Comparison of ENCODE assay signal across 8 cellular contexts in genomic region chr10:37976091-37976879, GRCh38. TPM values are rescaled to one million over a fixed set of nuclear protein-coding genes. Genes with fewer than 3 reads are reported as not detected.
DNase-seq lines count a peak whose midpoint lies in the region; ATAC-seq and TF ChIP-seq lines count a peak whose summit lies in the region.

Gene ZNF25 (minus strand): TSS chr10:37976647. CDS start chr10:37971722, 4,925 bp downstream.

- peak; percentile 93 for ATAC-seq in GM21529 (IDR thresholded peaks at IDR 0.05; ENCODE audit: unreplicated experiment)

- DNase-seq in DMS153 treated with DMSO at 0.1 percent for 48 hours (lab: John Stamatoyannopoulos, UW; ENCODE audit: unreplicated experiment): peak; percentile 79
- peak; percentile 99 for DNase-seq in OCI-M1 (lab: John Stamatoyannopoulos, UW)
- peak; percentile 91 for DNase-seq in activated T-cell treated with anti-CD3 and anti-CD28 coated beads, Interleukin-2, amount 50 U/mL, for 1 hour
- DNase-seq in epithelial cell of proximal tubule (ENCODE audit: low read depth): peak; percentile 91
- peak; percentile 99 for DNase-seq in mucosa of gallbladder (ENCODE audit: low spot score)
- DNase-seq in stimulated activated CD8-positive, alpha-beta memory T cell treated with anti-CD3 and anti-CD28 coated beads, Interleukin-4, amount 100 ng/mL, for 4 hours (ENCODE audit: low read depth in 2 of 2, low spot score in 1 of 2): peak; percentile 93 to 95

- H3K4me1 Mint-ChIP-seq in IgD-negative memory B cell: peaks cover 16 to 21% (median 21%) of the 10 kb centered on the region in 3 donors

- H3K36me3 Mint-ChIP-seq in IgD-negative memory B cell: no peaks in the 10 kb centered on the region

- no peaks in the 10 kb centered on the region for H3K27me3 Mint-ChIP-seq in IgD-negative memory B cell

- peak within 1 kb of the TSS; percentile 93 to 99 (median 98) for H3K27ac Mint-ChIP-seq in IgD-negative memory B cell

- H3K4me3 Mint-ChIP-seq in IgD-negative memory B cell: peak within 1 kb of the TSS; percentile 92 to 99 (median 97)

- H3K9me3 Mint-ChIP-seq in IgD-negative memory B cell: no peaks in the 10 kb centered on the region

- H3K4me3 ChIP-seq in epithelial cell of proximal tubule (ENCODE audit: low read depth, low read length): peak within 1 kb of the TSS; percentile 83

- TF ChIP-seq CTCF in epithelial cell of proximal tubule (conservative IDR thresholded peaks at IDR 0.05; ENCODE audit: low read depth, low read length): peak; percentile 97

RNA-seq across cellular contexts. Expression of gene ZNF25, which starts in this region (rescaled TPM):
- polyA plus RNA-seq in IgD-negative memory B cell: 3.2 TPM
- total RNA-seq in epithelial cell of proximal tubule (1.4 and 2.5 TPM in 2 replicates), mucosa of gallbladder (9.4 TPM)

Comparison
In these comparisons a context has a peak if more than half of its experiments do, and no peak if none do; other contexts are left out.
1. Peak in every context shown above with its lines: DNase-seq, ATAC-seq and H3K4me3 ChIP-seq.